Comparison of ENCODE assay signal across 27 cellular contexts in genomic region chr9:36093384-36093783, GRCh38. TPM values are rescaled to one million over a fixed set of nuclear protein-coding genes. Genes with fewer than 3 reads are reported as not detected.
A peak's percentile ranks its signal among the peaks of the same experiment; 100 is the strongest.
DNase-seq lines count a peak whose midpoint lies in the region; ATAC-seq and TF ChIP-seq lines count a peak whose summit lies in the region.
"Had no signal": no experiment of that assay in that cellular context is flagged by ENCODE, and none has a peak within 500 bp of the region (broad histone marks: within the 10 kb centered on the region; RNA-seq: fewer than 3 reads in every experiment).

No MANE protein-coding gene starts in this region.

- H3K4me3 Mint-ChIP-seq in H9 = no peak overlapping the region
- no peak overlapping the region for H3K4me3 Mint-ChIP-seq in natural killer cell treated with Interleukin-12 subunit alpha and Interleukin-12 subunit beta and Interleukin-15 and Interleukin-18, amount 100 ng/mL, for 72 hours
- H3K4me3 Mint-ChIP-seq in MCF 10A (ENCODE audit: unreplicated experiment) = no peak overlapping the region
- no peak overlapping the region for H3K4me3 Mint-ChIP-seq in activated T-helper 1 cell treated with anti-CD3 and anti-CD28 coated beads, Interleukin-12 subunit alpha, Interleukin-12 subunit beta, Interleukin-2, Interleukin-4 antibody, amounts not matched to agents 30 ng/mL and 10 ng/mL and 1 ng/mL, durations not matched to agents 14 hours and 24 hours and 36 hours
- H3K4me3 Mint-ChIP-seq in activated CD4-positive, alpha-beta memory T cell treated with anti-CD3 and anti-CD28 coated beads, Interleukin-2, amount 10 ng/mL, durations not matched to agents 7 days and 5 days = no peak overlapping the region
- H3K4me3 Mint-ChIP-seq: activated CD8-positive, alpha-beta T cell treated with anti-CD3 and anti-CD28 coated beads for 36 hours had no signal

- no peak overlapping the region for H3K4me2 ChIP-seq in H9 (ENCODE audit: insufficient read depth, insufficient read length, low read length)

- no peak for ATAC-seq in natural killer cell treated with Interleukin-12 subunit alpha and Interleukin-12 subunit beta and Interleukin-15 and Interleukin-18, amount 100 ng/mL, for 72 hours

- no peak overlapping the region for H2BK5ac ChIP-seq in H9 (ENCODE audit: insufficient read length, low read length)

- no peaks in the 10 kb centered on the region for H4K20me1 ChIP-seq in H9 (ENCODE audit: control insufficient read depth, insufficient read depth, insufficient read length)

- H2BK15ac ChIP-seq in H9 (ENCODE audit: low read depth, low read length) = no peak overlapping the region

- intact Hi-C loops in MCF 10A (cut with micrococcal nuclease) = no loop called here
- intact Hi-C loops in activated T-helper 1 cell treated with anti-CD3 and anti-CD28 coated beads, Interleukin-12 subunit alpha, Interleukin-12 subunit beta, Interleukin-2, Interleukin-4 antibody, amounts not matched to agents 30 ng/mL and 10 ng/mL and 1 ng/mL, durations not matched to agents 14 hours and 24 hours and 36 hours (cut with micrococcal nuclease) = loop anchor here (5.0 kb wide), 1 partner anchor 56 kb away; the partner anchor contains the start of gene RECK

- H3K27me3 Mint-ChIP-seq in H9 (ENCODE audit: low read depth) = no peaks in the 10 kb centered on the region
- H3K27me3 Mint-ChIP-seq in natural killer cell treated with Interleukin-12 subunit alpha and Interleukin-12 subunit beta and Interleukin-15 and Interleukin-18, amount 100 ng/mL, for 72 hours = no peaks in the 10 kb centered on the region
- no peaks in the 10 kb centered on the region for H3K27me3 Mint-ChIP-seq in MCF 10A (ENCODE audit: insufficient read depth, unreplicated experiment)
- no peaks in the 10 kb centered on the region for H3K27me3 Mint-ChIP-seq in activated T-helper 1 cell treated with anti-CD3 and anti-CD28 coated beads, Interleukin-12 subunit alpha, Interleukin-12 subunit beta, Interleukin-2, Interleukin-4 antibody, amounts not matched to agents 30 ng/mL and 10 ng/mL and 1 ng/mL, durations not matched to agents 14 hours and 24 hours and 36 hours (ENCODE audit: insufficient read depth)
- H3K27me3 Mint-ChIP-seq in activated CD4-positive, alpha-beta memory T cell treated with anti-CD3 and anti-CD28 coated beads, Interleukin-2, amount 10 ng/mL, durations not matched to agents 7 days and 5 days = no peaks in the 10 kb centered on the region
- H3K27me3 Mint-ChIP-seq: activated CD8-positive, alpha-beta T cell treated with anti-CD3 and anti-CD28 coated beads for 36 hours; activated naive CD4-positive, alpha-beta T cell treated with anti-CD3 and anti-CD28 coated beads, Interleukin-2, amount 50 U/mL, for 24 hours had no signal

- no TSS peak for BruUV-seq in MCF 10A (replicated peaks; lab: Mats Ljungman, UMichigan)

- no peak overlapping the region for H3K18ac ChIP-seq in H9 (ENCODE audit: insufficient read length, low read depth, low read length)

- WGBS in H9 (ENCODE audit: extremely low coverage, insufficient read length, low lambda C conversion rate) = no CpG with 5 or more reads among the region's 2 CpGs

- POLR2A ChIA-PET in MCF 10A (lab: Yijun Ruan, JAX) = no interaction called here
- POLR2A ChIA-PET in activated CD4-positive, alpha-beta memory T cell treated with anti-CD3 and anti-CD28 coated beads, Interleukin-2, amount 10 ng/mL, durations not matched to agents 7 days and 5 days (lab: Charles Lee) = interaction anchor here (1.2 kb wide), 1 partner anchor 75 kb away, joined by 4 read pairs; the partner anchor contains the start of gene CCIN

- TF ChIP-seq CTCF in H9 (conservative IDR thresholded peaks at IDR 0.05) = no peak
- TF ChIP-seq CTCF in fibroblast of villous mesenchyme (IDR thresholded peaks at IDR 0.05; ENCODE audit: insufficient read depth, low read depth, low read length) = no peak
- TF ChIP-seq CTCF in MCF 10A (IDR thresholded peaks at IDR 0.05; ENCODE audit: unreplicated experiment) = no peak

- no peak overlapping the region for H2BK12ac ChIP-seq in H9 (ENCODE audit: insufficient read length, low read depth, low read length)

- H4K5ac ChIP-seq in H9 (ENCODE audit: insufficient read length, low read depth, low read length) = no peak overlapping the region

- H3K14ac ChIP-seq in H9 (ENCODE audit: insufficient read depth, low read length) = no peak overlapping the region

- no peaks in the 10 kb centered on the region for H3K36me3 Mint-ChIP-seq in H9 (ENCODE audit: insufficient read depth in 1 of 3, low read depth in 3 of 3)
- peaks cover 7% of the 10 kb centered on the region for H3K36me3 Mint-ChIP-seq in natural killer cell treated with Interleukin-12 subunit alpha and Interleukin-12 subunit beta and Interleukin-15 and Interleukin-18, amount 100 ng/mL, for 72 hours
- no peaks in the 10 kb centered on the region for H3K36me3 Mint-ChIP-seq in MCF 10A (ENCODE audit: insufficient read depth, unreplicated experiment)
- H3K36me3 Mint-ChIP-seq in activated T-helper 1 cell treated with anti-CD3 and anti-CD28 coated beads, Interleukin-12 subunit alpha, Interleukin-12 subunit beta, Interleukin-2, Interleukin-4 antibody, amounts not matched to agents 30 ng/mL and 10 ng/mL and 1 ng/mL, durations not matched to agents 14 hours and 24 hours and 36 hours (ENCODE audit: low read depth) = peaks cover 5% of the 10 kb centered on the region
- H3K36me3 Mint-ChIP-seq in activated CD4-positive, alpha-beta memory T cell treated with anti-CD3 and anti-CD28 coated beads, Interleukin-2, amount 10 ng/mL, durations not matched to agents 7 days and 5 days (ENCODE audit: low read depth) = peaks cover 5% of the 10 kb centered on the region

- H4K91ac ChIP-seq in H9 (ENCODE audit: insufficient read length, low read depth, low read length) = no peak overlapping the region

- H2AFZ ChIP-seq in H9 (ENCODE audit: low read length) = no peak overlapping the region

- no peaks in the 10 kb centered on the region for H3K23me2 ChIP-seq in H9 (ENCODE audit: insufficient read length, low read depth, low read length, poor library complexity, severe bottlenecking)

- peak overlapping the region; percentile 45 to 65 (median 50); a peak in 5 of 7 replicates for H3K27ac Mint-ChIP-seq in H9
- peak overlapping the region; percentile 45 to 85 for H3K27ac Mint-ChIP-seq in natural killer cell treated with Interleukin-12 subunit alpha and Interleukin-12 subunit beta and Interleukin-15 and Interleukin-18, amount 100 ng/mL, for 72 hours
- H3K27ac Mint-ChIP-seq in MCF 10A (ENCODE audit: low read depth, unreplicated experiment) = no peak overlapping the region
- no peak overlapping the region for H3K27ac Mint-ChIP-seq in activated T-helper 1 cell treated with anti-CD3 and anti-CD28 coated beads, Interleukin-12 subunit alpha, Interleukin-12 subunit beta, Interleukin-2, Interleukin-4 antibody, amounts not matched to agents 30 ng/mL and 10 ng/mL and 1 ng/mL, durations not matched to agents 14 hours and 24 hours and 36 hours
- no peak overlapping the region for H3K27ac Mint-ChIP-seq in activated CD4-positive, alpha-beta memory T cell treated with anti-CD3 and anti-CD28 coated beads, Interleukin-2, amount 10 ng/mL, durations not matched to agents 7 days and 5 days

- H2AK5ac ChIP-seq in H9 (ENCODE audit: insufficient read length, low read length) = no peak overlapping the region

- H3K9me3 Mint-ChIP-seq in H9 = no peaks in the 10 kb centered on the region
- H3K9me3 Mint-ChIP-seq in natural killer cell treated with Interleukin-12 subunit alpha and Interleukin-12 subunit beta and Interleukin-15 and Interleukin-18, amount 100 ng/mL, for 72 hours = no peaks in the 10 kb centered on the region
- no peaks in the 10 kb centered on the region for H3K9me3 Mint-ChIP-seq in MCF 10A (ENCODE audit: unreplicated experiment)
- H3K9me3 Mint-ChIP-seq in activated T-helper 1 cell treated with anti-CD3 and anti-CD28 coated beads, Interleukin-12 subunit alpha, Interleukin-12 subunit beta, Interleukin-2, Interleukin-4 antibody, amounts not matched to agents 30 ng/mL and 10 ng/mL and 1 ng/mL, durations not matched to agents 14 hours and 24 hours and 36 hours = peaks cover 7% of the 10 kb centered on the region
- H3K9me3 Mint-ChIP-seq in activated CD4-positive, alpha-beta memory T cell treated with anti-CD3 and anti-CD28 coated beads, Interleukin-2, amount 10 ng/mL, durations not matched to agents 7 days and 5 days = peaks cover 3% of the 10 kb centered on the region
- H3K9me3 Mint-ChIP-seq: activated CD8-positive, alpha-beta T cell treated with anti-CD3 and anti-CD28 coated beads for 36 hours; activated naive CD4-positive, alpha-beta T cell treated with anti-CD3 and anti-CD28 coated beads, Interleukin-2, amount 50 U/mL, for 24 hours had no signal

- DNase-seq in H9 = no peak
- peak; percentile 64 for DNase-seq in MV-4-11 (lab: John Stamatoyannopoulos, UW)
- peak; percentile 67 for DNase-seq in fibroblast of villous mesenchyme (ENCODE audit: low read depth)
- no peak for DNase-seq in natural killer cell treated with Interleukin-12 subunit alpha and Interleukin-12 subunit beta and Interleukin-15 and Interleukin-18, amount 100 ng/mL, for 72 hours (ENCODE audit: low spot score)
- no peak for DNase-seq in MCF 10A (ENCODE audit: unreplicated experiment)
- DNase-seq in activated T-helper 1 cell treated with anti-CD3 and anti-CD28 coated beads, Interleukin-12 subunit alpha, Interleukin-12 subunit beta, Interleukin-2, Interleukin-4 antibody, amounts not matched to agents 30 ng/mL and 10 ng/mL and 1 ng/mL, durations not matched to agents 14 hours and 24 hours and 36 hours (ENCODE audit: low spot score) = no peak
- no peak for DNase-seq in activated CD4-positive, alpha-beta memory T cell treated with anti-CD3 and anti-CD28 coated beads, Interleukin-2, amount 10 ng/mL, durations not matched to agents 7 days and 5 days
- DNase-seq in kidney tubule cell (ENCODE audit: low spot score) = no peak
- DNase-seq: activated CD8-positive, alpha-beta T cell treated with anti-CD3 and anti-CD28 coated beads for 36 hours; activated T-cell treated with anti-CD3 and anti-CD28 coated beads, Interleukin-2, amount 50 U/mL, for 72 hours; Calu3; cerebellar nuclear complex; effector memory CD4-positive, alpha-beta T cell; left ventricle myocardium superior; mucosa of descending colon; NCI-H1436 treated with DMSO at 0.1 percent for 48 hours; NCI-H2171; NCI-H69; Right ventricle myocardium superior; spleen; stimulated activated CD4-positive, alpha-beta T cell treated with anti-CD3 and anti-CD28 coated beads, Interleukin-4, amount 100 ng/mL, for 4 hours; T-helper 1 cell; upper lobe of right lung had no signal

- H3K79me1 ChIP-seq in H9 (ENCODE audit: insufficient read depth, low read depth, low read length, poor library complexity, severe bottlenecking) = no peaks in the 10 kb centered on the region

- no peak overlapping the region for H3K4me3 ChIP-seq in fibroblast of villous mesenchyme (ENCODE audit: low read depth, low read length)
- H3K4me3 ChIP-seq: esophagus muscularis mucosa, mucosa of descending colon, spleen, upper lobe of right lung had no signal

- H3K56ac ChIP-seq in H9 (ENCODE audit: insufficient read length, low read depth, low read length) = no peak overlapping the region

- no peak overlapping the region for H4K8ac ChIP-seq in H9 (replicated peaks; ENCODE audit: insufficient read length, low read depth, low read length)

- H3K9ac ChIP-seq in H9 (ENCODE audit: extremely low read depth, insufficient read length, low read length) = no peak overlapping the region

- no peak overlapping the region for H2BK120ac ChIP-seq in H9 (ENCODE audit: low read depth, low read length, poor library complexity, severe bottlenecking)

- H3K4ac ChIP-seq in H9 (ENCODE audit: low read depth, low read length) = no peak overlapping the region

- H3K23ac ChIP-seq in H9 (ENCODE audit: insufficient read length, low read depth, low read length) = no peak overlapping the region

- H3K27ac ChIP-seq in H9 (ENCODE audit: insufficient read length, low read depth, low read length) = no peak overlapping the region
- H3K27ac ChIP-seq: esophagus muscularis mucosa, neutrophil, upper lobe of right lung had no signal

- H2BK20ac ChIP-seq in H9 (ENCODE audit: low read depth, low read length, poor library complexity, severe bottlenecking) = no peak overlapping the region

- H3K9me3 ChIP-seq in H9 (ENCODE audit: control insufficient read depth, low read depth, low read length) = no peaks in the 10 kb centered on the region
- H3K9me3 ChIP-seq: esophagus muscularis mucosa, mucosa of descending colon, neutrophil, spleen, upper lobe of right lung had no signal

- no peaks in the 10 kb centered on the region for H3K79me2 ChIP-seq in H9 (ENCODE audit: insufficient read depth, low read length)

- CTCF ChIA-PET in MCF 10A (lab: Yijun Ruan, JAX) = interaction anchor here (0.6 to 2.3 kb wide), 3 partner anchors 9 to 109 kb away, joined by 5 to 13 read pairs (median 5); no protein-coding TSS in a partner anchor
- CTCF ChIA-PET in activated CD4-positive, alpha-beta memory T cell treated with anti-CD3 and anti-CD28 coated beads, Interleukin-2, amount 10 ng/mL, durations not matched to agents 7 days and 5 days (lab: Charles Lee) = interaction anchor here (1.1 to 2.5 kb wide), 3 partner anchors 10 to 73 kb away, joined by 3 to 19 read pairs (median 3); no protein-coding TSS in a partner anchor

- H3K4me1 Mint-ChIP-seq in H9 (peaks cover 20 to 27% of the 10 kb centered on the region in 2 experiments), MCF 10A (ENCODE audit: insufficient read depth, unreplicated experiment) (no peaks in the 10 kb centered on the region)
- H3K4me1 Mint-ChIP-seq in natural killer cell treated with Interleukin-12 subunit alpha and Interleukin-12 subunit beta and Interleukin-15 and Interleukin-18, amount 100 ng/mL, for 72 hours (ENCODE audit: low read depth in 2 of 2) = peaks cover 14 to 20% of the 10 kb centered on the region in 2 donors
- H3K4me1 Mint-ChIP-seq in activated T-helper 1 cell treated with anti-CD3 and anti-CD28 coated beads, Interleukin-12 subunit alpha, Interleukin-12 subunit beta, Interleukin-2, Interleukin-4 antibody, amounts not matched to agents 30 ng/mL and 10 ng/mL and 1 ng/mL, durations not matched to agents 14 hours and 24 hours and 36 hours (ENCODE audit: low read depth) = peaks cover 20% of the 10 kb centered on the region
- peaks cover 19% of the 10 kb centered on the region for H3K4me1 Mint-ChIP-seq in activated CD4-positive, alpha-beta memory T cell treated with anti-CD3 and anti-CD28 coated beads, Interleukin-2, amount 10 ng/mL, durations not matched to agents 7 days and 5 days

- no peak overlapping the region for H3T11ph ChIP-seq in H9 (ENCODE audit: low read length)

- peaks cover 4% of the 10 kb centered on the region; the same call in 1 of the 2 replicates for H3K4me1 ChIP-seq in H9 (ENCODE audit: insufficient read depth, low read length)

- H3K27me3 ChIP-seq in H9 (ENCODE audit: insufficient read depth, low read length) = no peaks in the 10 kb centered on the region
- H3K27me3 ChIP-seq: esophagus muscularis mucosa, neutrophil, spleen, upper lobe of right lung had no signal

RNA-seq across cellular contexts. Expression of gene GLIPR2, which starts 43.1 kb away (rescaled TPM):
- 9.7 and 10.0 TPM in 2 replicates for total RNA-seq in H9 (2021)
- total RNA-seq in fibroblast of villous mesenchyme = 29.4 and 55.7 TPM in 2 replicates
- 10 to 100 TPM; 11.0 to 27.1 TPM for total RNA-seq in natural killer cell treated with Interleukin-12 subunit alpha and Interleukin-12 subunit beta and Interleukin-15 and Interleukin-18, amount 100 ng/mL, for 72 hours
- total RNA-seq in MCF 10A (2022) = 0.96 and 3.1 TPM in 2 replicates
- 26.3 and 27.5 TPM in 2 replicates for total RNA-seq in activated T-helper 1 cell treated with anti-CD3 and anti-CD28 coated beads, Interleukin-12 subunit alpha, Interleukin-12 subunit beta, Interleukin-2, Interleukin-4 antibody, amounts not matched to agents 30 ng/mL and 10 ng/mL and 1 ng/mL, durations not matched to agents 14 hours and 24 hours and 36 hours
- 10 to 100 TPM; 45.3 to 48.0 TPM for total RNA-seq in activated CD4-positive, alpha-beta memory T cell treated with anti-CD3 and anti-CD28 coated beads, Interleukin-2, amount 10 ng/mL, durations not matched to agents 7 days and 5 days

RNA-seq across cellular contexts. Expression of gene RECK, which starts 56.7 kb away (rescaled TPM):
- total RNA-seq in H9 (2021) (9.5 and 10.3 TPM in 2 replicates), fibroblast of villous mesenchyme (30.9 and 32.8 TPM in 2 replicates), MCF 10A (2022) (3.3 and 3.7 TPM in 2 replicates)
- total RNA-seq in natural killer cell treated with Interleukin-12 subunit alpha and Interleukin-12 subunit beta and Interleukin-15 and Interleukin-18, amount 100 ng/mL, for 72 hours = 1 to 10 TPM; 4.0 to 7.0 TPM
- 3.8 and 4.4 TPM in 2 replicates for total RNA-seq in activated T-helper 1 cell treated with anti-CD3 and anti-CD28 coated beads, Interleukin-12 subunit alpha, Interleukin-12 subunit beta, Interleukin-2, Interleukin-4 antibody, amounts not matched to agents 30 ng/mL and 10 ng/mL and 1 ng/mL, durations not matched to agents 14 hours and 24 hours and 36 hours
- total RNA-seq in activated CD4-positive, alpha-beta memory T cell treated with anti-CD3 and anti-CD28 coated beads, Interleukin-2, amount 10 ng/mL, durations not matched to agents 7 days and 5 days = 1 to 10 TPM; 7.4 to 8.1 TPM
- total RNA-seq: HT-29 had no signal

Comparison
In these comparisons a context has a peak if more than half of its experiments do, and no peak if none do; other contexts are left out.
1. DNase-seq: peak in MV-4-11 (single experiment) and fibroblast of villous mesenchyme (single experiment); none in H9 (single experiment), natural killer cell treated with Interleukin-12 subunit alpha and Interleukin-12 subunit beta and Interleukin-15 and Interleukin-18, amount 100 ng/mL, for 72 hours (single experiment), MCF 10A (single experiment), activated T-helper 1 cell treated with anti-CD3 and anti-CD28 coated beads, Interleukin-12 subunit alpha, Interleukin-12 subunit beta, Interleukin-2, Interleukin-4 antibody, amounts not matched to agents 30 ng/mL and 10 ng/mL and 1 ng/mL, durations not matched to agents 14 hours and 24 hours and 36 hours (single experiment), activated CD4-positive, alpha-beta memory T cell treated with anti-CD3 and anti-CD28 coated beads, Interleukin-2, amount 10 ng/mL, durations not matched to agents 7 days and 5 days (single experiment) and kidney tubule cell (single experiment).
2. H3K27ac Mint-ChIP-seq: peak in H9 (3 of 3) and natural killer cell treated with Interleukin-12 subunit alpha and Interleukin-12 subunit beta and Interleukin-15 and Interleukin-18, amount 100 ng/mL, for 72 hours (2 of 2); none in MCF 10A (single experiment), activated T-helper 1 cell treated with anti-CD3 and anti-CD28 coated beads, Interleukin-12 subunit alpha, Interleukin-12 subunit beta, Interleukin-2, Interleukin-4 antibody, amounts not matched to agents 30 ng/mL and 10 ng/mL and 1 ng/mL, durations not matched to agents 14 hours and 24 hours and 36 hours (single experiment) and activated CD4-positive, alpha-beta memory T cell treated with anti-CD3 and anti-CD28 coated beads, Interleukin-2, amount 10 ng/mL, durations not matched to agents 7 days and 5 days (single experiment).